Comparison of ENCODE assay signal across 8 cellular contexts in the genomic region with DNA sequence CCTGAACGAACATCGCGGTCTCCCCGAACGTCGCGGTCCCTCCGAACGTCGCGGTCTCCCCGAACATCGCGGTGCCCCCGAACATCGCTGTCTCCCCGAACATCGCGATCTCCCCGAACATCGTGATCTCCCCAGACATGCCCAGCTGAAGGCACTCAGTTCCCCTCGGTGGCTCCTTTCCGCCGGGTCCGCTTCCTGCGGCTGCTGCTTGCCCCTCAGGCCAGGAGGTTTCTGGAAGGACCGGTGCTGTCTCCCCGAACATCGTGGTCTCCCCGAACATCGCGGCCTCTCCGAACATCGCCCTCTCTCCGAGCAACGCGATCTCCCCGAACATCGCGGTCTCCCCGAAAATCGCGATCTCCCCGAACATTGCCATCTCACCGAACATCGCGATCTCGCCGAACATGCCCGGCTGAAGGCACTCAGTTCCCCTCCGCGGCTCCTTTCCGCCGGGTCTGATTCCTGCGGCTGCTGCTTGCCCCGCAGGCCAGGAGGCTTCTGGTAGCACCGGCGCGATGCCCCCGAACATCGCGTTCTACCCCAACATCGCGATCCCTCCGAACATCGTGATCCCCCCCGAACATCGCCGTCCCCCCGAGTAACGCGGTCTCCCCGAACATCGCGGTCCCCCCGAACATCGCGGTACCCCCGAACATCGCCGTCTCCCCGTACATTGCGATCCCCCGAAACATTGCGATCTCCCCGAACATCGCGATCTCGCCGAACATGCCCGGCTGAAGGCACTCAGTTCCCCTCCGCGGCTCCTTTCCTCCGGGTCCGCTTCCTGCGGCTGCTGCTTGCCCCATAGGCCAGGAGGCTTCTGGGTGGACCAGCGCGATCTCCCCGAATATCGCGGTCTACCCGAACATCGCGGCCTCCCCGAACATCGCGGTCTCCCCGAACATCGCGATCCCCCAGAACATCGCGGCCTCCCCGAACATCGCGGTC. TPM values are rescaled to one million over a fixed set of nuclear protein-coding genes. Genes with fewer than 3 reads are reported as not detected.
DNase-seq lines count a peak whose midpoint lies in the region; ATAC-seq and TF ChIP-seq lines count a peak whose summit lies in the region.

No MANE protein-coding gene starts in this region.

- peaks cover 3% of the 10 kb centered on the region for H3K4me1 ChIP-seq in foreskin keratinocyte
- peaks cover 5% of the 10 kb centered on the region for H3K4me1 ChIP-seq in rectal smooth muscle tissue (ENCODE audit: control insufficient read depth, insufficient read depth, low read length)

- H3K9ac ChIP-seq in rectal smooth muscle tissue (ENCODE audit: low read length), result no peak overlapping the region

- ATAC-seq in activated CD8-positive, alpha-beta memory T cell treated with anti-CD3 and anti-CD28 coated beads, Interleukin-2, amount 10 ng/mL, durations not matched to agents 7 days and 5 days, result peak; percentile 5
- ATAC-seq in foreskin keratinocyte, result peak; percentile 6
- ATAC-seq in GM21528 (IDR thresholded peaks at IDR 0.05; ENCODE audit: low FRiP score, unreplicated experiment), result no peak
- no peak for ATAC-seq in GM21529 (IDR thresholded peaks at IDR 0.05; ENCODE audit: unreplicated experiment)

- H3K27ac ChIP-seq in foreskin keratinocyte (peak overlapping the region; percentile 38), rectal smooth muscle tissue (ENCODE audit: low read depth, low read length) (no peak overlapping the region)

- DNase-seq in activated CD4-positive, alpha-beta T cell treated with anti-CD3 and anti-CD28 coated beads for 48 hours, result peak; percentile 30
- DNase-seq in activated CD4-positive, alpha-beta T cell treated with anti-CD3 and anti-CD28 coated beads, Interleukin-2, amount 50 U/mL, for 1 hour, result no peak
- no peak for DNase-seq in activated CD8-positive, alpha-beta memory T cell treated with anti-CD3 and anti-CD28 coated beads, Interleukin-2, amount 10 ng/mL, durations not matched to agents 7 days and 5 days
- peak; percentile 10 to 20 for DNase-seq in foreskin keratinocyte
- no peak for DNase-seq in epidermal melanocyte (ENCODE audit: insufficient read length, low spot score)

- TF ChIP-seq CTCF in foreskin keratinocyte (conservative IDR thresholded peaks at IDR 0.05), result no peak

- CTCF ChIA-PET in activated CD8-positive, alpha-beta memory T cell treated with anti-CD3 and anti-CD28 coated beads, Interleukin-2, amount 10 ng/mL, durations not matched to agents 7 days and 5 days (lab: Charles Lee), result interaction anchor here (0.8 kb wide), 1 partner anchor 400 kb away, joined by 3 read pairs; no protein-coding TSS in a partner anchor

- H3K36me3 Mint-ChIP-seq in activated CD8-positive, alpha-beta memory T cell treated with anti-CD3 and anti-CD28 coated beads, Interleukin-2, amount 10 ng/mL, durations not matched to agents 7 days and 5 days, result peaks cover 4% of the 10 kb centered on the region

- H3K4me3 Mint-ChIP-seq in activated CD8-positive, alpha-beta memory T cell treated with anti-CD3 and anti-CD28 coated beads, Interleukin-2, amount 10 ng/mL, durations not matched to agents 7 days and 5 days, result peak overlapping the region; percentile 85

- peaks cover 29% of the 10 kb centered on the region for H3K27me3 ChIP-seq in foreskin keratinocyte
- H3K27me3 ChIP-seq in rectal smooth muscle tissue (ENCODE audit: control insufficient read depth, insufficient read depth, low read length), result peaks cover 40% of the 10 kb centered on the region

- H3K4me1 Mint-ChIP-seq in activated CD8-positive, alpha-beta memory T cell treated with anti-CD3 and anti-CD28 coated beads, Interleukin-2, amount 10 ng/mL, durations not matched to agents 7 days and 5 days, result peaks cover 22% of the 10 kb centered on the region

- peaks cover 81% of the 10 kb centered on the region for H3K27me3 Mint-ChIP-seq in activated CD8-positive, alpha-beta memory T cell treated with anti-CD3 and anti-CD28 coated beads, Interleukin-2, amount 10 ng/mL, durations not matched to agents 7 days and 5 days

- H3K36me3 ChIP-seq in rectal smooth muscle tissue (ENCODE audit: control insufficient read depth, insufficient read depth, low read length), result no peaks in the 10 kb centered on the region

- H3K9me3 Mint-ChIP-seq in activated CD8-positive, alpha-beta memory T cell treated with anti-CD3 and anti-CD28 coated beads, Interleukin-2, amount 10 ng/mL, durations not matched to agents 7 days and 5 days (ENCODE audit: low read depth), result no peaks in the 10 kb centered on the region

- peak overlapping the region; percentile 67 for H3K4me3 ChIP-seq in rectal smooth muscle tissue (ENCODE audit: low read length)

- peak overlapping the region; percentile 86 for H3K27ac Mint-ChIP-seq in activated CD8-positive, alpha-beta memory T cell treated with anti-CD3 and anti-CD28 coated beads, Interleukin-2, amount 10 ng/mL, durations not matched to agents 7 days and 5 days

RNA-seq across cellular contexts. Expression of gene ULBP1, which starts 0.8 kb away (rescaled TPM):
- 1 to 10 TPM in 1 of 2 experiments, under 1 TPM in 1; 0.82 to 1.2 TPM for total RNA-seq in activated CD8-positive, alpha-beta memory T cell treated with anti-CD3 and anti-CD28 coated beads, Interleukin-2, amount 10 ng/mL, durations not matched to agents 7 days and 5 days
- total RNA-seq in foreskin keratinocyte, result 1.9 and 6.4 TPM in 2 replicates
- 0.93 and 2.9 TPM in 2 replicates for polyA plus RNA-seq in foreskin keratinocyte

RNA-seq across cellular contexts. Expression of gene ULBP2, which starts 22.7 kb away (rescaled TPM):
- total RNA-seq in activated CD8-positive, alpha-beta memory T cell treated with anti-CD3 and anti-CD28 coated beads, Interleukin-2, amount 10 ng/mL, durations not matched to agents 7 days and 5 days, result under 1 TPM; 0.80 to 0.99 TPM
- total RNA-seq in foreskin keratinocyte, result 8.3 and 10.6 TPM in 2 replicates
- 9.8 and 9.9 TPM in 2 replicates for polyA plus RNA-seq in foreskin keratinocyte

RNA-seq across cellular contexts. Expression of gene RAET1G, which starts 41.6 kb away (rescaled TPM):
- total RNA-seq in activated CD8-positive, alpha-beta memory T cell treated with anti-CD3 and anti-CD28 coated beads, Interleukin-2, amount 10 ng/mL, durations not matched to agents 7 days and 5 days, result not detected
- total RNA-seq in foreskin keratinocyte, result 1.0 and 1.2 TPM in 2 replicates
- polyA plus RNA-seq in foreskin keratinocyte, result 1.1 and 1.8 TPM in 2 replicates

Comparison
In these comparisons a context has a peak if more than half of its experiments do, and no peak if none do; other contexts are left out.
1. DNase-seq: peak in activated CD4-positive, alpha-beta T cell treated with anti-CD3 and anti-CD28 coated beads for 48 hours (single experiment) and foreskin keratinocyte (2 of 2); none in activated CD4-positive, alpha-beta T cell treated with anti-CD3 and anti-CD28 coated beads, Interleukin-2, amount 50 U/mL, for 1 hour (single experiment), activated CD8-positive, alpha-beta memory T cell treated with anti-CD3 and anti-CD28 coated beads, Interleukin-2, amount 10 ng/mL, durations not matched to agents 7 days and 5 days (single experiment) and epidermal melanocyte (single experiment).
2. ATAC-seq: peak in activated CD8-positive, alpha-beta memory T cell treated with anti-CD3 and anti-CD28 coated beads, Interleukin-2, amount 10 ng/mL, durations not matched to agents 7 days and 5 days (single experiment) and foreskin keratinocyte (single experiment); none in GM21528 (single experiment) and GM21529 (single experiment).